ENCODE assay signal across 9 cellular contexts in the genomic region with DNA sequence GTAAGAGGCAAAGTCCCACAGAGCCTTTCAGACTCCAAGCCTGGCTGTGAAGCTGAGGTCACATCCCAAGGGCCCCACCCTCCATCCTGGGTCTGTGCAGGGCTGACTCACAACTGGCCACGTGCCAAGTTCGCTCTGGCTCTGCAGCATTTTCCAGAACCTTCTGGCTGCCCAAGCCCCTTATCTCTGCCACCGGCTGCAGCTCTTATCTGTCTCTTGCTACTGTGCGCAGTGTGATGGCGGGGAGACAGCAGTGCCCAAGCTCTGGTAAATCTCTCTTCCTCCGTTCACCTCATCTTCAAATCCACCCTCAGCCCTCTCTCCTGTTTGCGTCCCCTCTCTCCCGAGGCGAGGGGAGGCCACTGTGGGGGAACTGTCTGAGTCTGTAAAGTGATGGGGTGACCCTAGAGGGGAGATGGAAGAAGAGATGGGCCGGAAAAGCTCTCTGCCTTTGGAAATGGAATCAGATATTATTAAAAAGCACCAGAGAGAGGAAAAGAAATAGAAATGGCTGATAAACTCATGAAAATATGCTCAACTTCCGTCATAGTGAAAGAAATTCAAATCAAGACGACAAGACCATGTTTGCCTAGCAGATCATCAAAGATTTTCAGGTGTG.
DNase-seq lines count a peak whose midpoint lies in the region; ATAC-seq and TF ChIP-seq lines count a peak whose summit lies in the region.
"Had no signal": no experiment of that assay in that cellular context is flagged by ENCODE, and none has a peak within 500 bp of the region (broad histone marks: within the 10 kb centered on the region; RNA-seq: fewer than 3 reads in every experiment).

No MANE protein-coding gene starts in this region.

- intact Hi-C loops in sciatic nerve (cut with DNase I) = no loop called here
- intact Hi-C loops in OCI-LY7 (cut with micrococcal nuclease; ENCODE audit: unreplicated experiment) = no loop called here

- POLR2A ChIA-PET in OCI-LY7 (lab: Charles Lee) = no interaction called here

- ATAC-seq in sciatic nerve (peak; percentile 45), GM19035 (IDR thresholded peaks at IDR 0.05; ENCODE audit: unreplicated experiment) (no peak)

- peak; percentile 61 for DNase-seq in GM03348 (ENCODE audit: low spot score)
- peak; percentile 56 for DNase-seq in NCI-H460 (ENCODE audit: extremely low read depth, low read depth)
- DNase-seq in fibroblast of pulmonary artery (ENCODE audit: low read depth) = peak; percentile 79
- peak; percentile 80 for DNase-seq in sciatic nerve (ENCODE audit: low spot score)
- DNase-seq in stimulated activated naive CD4-positive, alpha-beta T cell treated with Interleukin-2 at 50 U/mL for 16 hours (lab: John Stamatoyannopoulos, UW) = no peak
- DNase-seq in OCI-LY7 (ENCODE audit: low spot score) = no peak
- no peak for DNase-seq in occipital lobe (lab: John Stamatoyannopoulos, UW)

- no peaks in the 10 kb centered on the region for H3K4me1 ChIP-seq in OCI-LY7 (ENCODE audit: insufficient read depth, low read length, poor library complexity, severe bottlenecking)
- H3K4me1 ChIP-seq: breast epithelium had no signal

- H4K20me1 ChIP-seq in OCI-LY7 (ENCODE audit: insufficient read depth, low read length) = no peaks in the 10 kb centered on the region

- no peak overlapping the region for H3K4me2 ChIP-seq in OCI-LY7 (ENCODE audit: low read length)

- CTCF ChIA-PET in OCI-LY7 (lab: Charles Lee; ENCODE audit: unreplicated experiment) = no interaction called here

- H3K36me3 ChIP-seq in OCI-LY7 (ENCODE audit: insufficient read depth, low read length) = no peaks in the 10 kb centered on the region
- H3K36me3 ChIP-seq: breast epithelium had no signal

- no peak overlapping the region for H2AFZ ChIP-seq in OCI-LY7 (ENCODE audit: low read length)

- BruUV-seq in OCI-LY7 (replicated peaks; lab: Mats Ljungman, UMichigan) = no TSS peak

- no peak overlapping the region for H3K27ac ChIP-seq in OCI-LY7 (ENCODE audit: low read depth, low read length, poor library complexity, severe bottlenecking)
- H3K27ac ChIP-seq: breast epithelium had no signal

- H3K4me3 ChIP-seq in fibroblast of pulmonary artery (replicated peaks; ENCODE audit: low read depth, low read length) = no peak overlapping the region
- H3K4me3 ChIP-seq in OCI-LY7 (ENCODE audit: low read depth, low read length, poor library complexity, severe bottlenecking) = no peak overlapping the region
- H3K4me3 ChIP-seq: breast epithelium had no signal

- H3K9me3 ChIP-seq in OCI-LY7 (ENCODE audit: low read length) = no peaks in the 10 kb centered on the region
- H3K9me3 ChIP-seq: breast epithelium had no signal

- no peaks in the 10 kb centered on the region for H3K79me2 ChIP-seq in OCI-LY7 (ENCODE audit: insufficient read depth, low read depth, low read length)

- TF ChIP-seq CTCF in fibroblast of pulmonary artery (IDR thresholded peaks at IDR 0.05; ENCODE audit: low read length, missing control alignments) (no peak), OCI-LY7 (conservative IDR thresholded peaks at IDR 0.05; ENCODE audit: low read length) (no peak)

- no peaks in the 10 kb centered on the region for H3K9me2 ChIP-seq in OCI-LY7 (ENCODE audit: insufficient read depth, low read length)

Comparison
In these comparisons a context has a peak if more than half of its experiments do, and no peak if none do; other contexts are left out.
1. DNase-seq: peak in GM03348 (single experiment), NCI-H460 (single experiment), fibroblast of pulmonary artery (single experiment) and sciatic nerve (single experiment); none in stimulated activated naive CD4-positive, alpha-beta T cell treated with Interleukin-2 at 50 U/mL for 16 hours (single experiment), OCI-LY7 (single experiment) and occipital lobe (single experiment).